ENCODE assay signal across 1 cellular context in the genomic region with DNA sequence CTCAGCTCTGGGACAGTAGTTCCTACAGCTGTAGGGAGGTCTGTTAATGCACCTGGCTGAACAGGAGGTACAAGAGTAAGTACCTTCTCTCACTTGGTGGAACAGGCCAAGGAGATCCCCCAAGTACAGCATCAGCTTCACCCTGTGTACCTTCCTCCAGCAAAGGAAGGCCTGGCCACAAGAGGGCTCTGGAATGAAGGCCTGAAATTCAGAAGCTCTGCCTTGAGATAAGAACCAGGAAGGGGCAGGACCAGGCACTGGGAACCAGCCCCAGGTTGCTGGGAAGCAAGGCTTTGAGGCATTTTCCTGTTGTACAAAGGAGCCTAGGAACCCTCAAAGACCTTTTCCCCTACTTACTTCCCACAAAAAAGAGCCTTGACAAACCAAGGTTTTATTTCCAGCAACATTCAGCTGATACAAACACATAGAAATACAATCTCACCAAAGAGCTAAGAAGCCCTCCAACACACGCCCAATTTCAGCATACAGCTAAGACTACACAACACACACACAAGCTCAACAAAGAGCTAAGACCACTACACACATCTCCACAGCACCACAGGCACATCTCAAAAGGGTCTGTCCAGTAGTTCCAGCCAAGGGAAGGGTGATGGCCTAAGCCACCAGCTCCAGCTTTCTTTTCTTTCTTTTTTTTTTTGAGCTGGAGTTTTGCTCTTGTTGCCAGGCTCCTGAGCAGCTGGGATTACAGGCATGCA.
TF ChIP-seq lines count a peak whose summit lies in the region.

No MANE protein-coding gene starts in this region.

TF ChIP-seq in GM23338, 12 proteins besides CTCF, POLR2A, EP300 and RAD21 (continued from another document):
- TF ChIP-seq ZNF331 (CRISPR knock-in tag; IDR thresholded peaks at IDR 0.05; ENCODE audit: low read depth), result no peak
- no peak for TF ChIP-seq EZH2 (IDR thresholded peaks at IDR 0.05; ENCODE audit: low read depth, unreplicated experiment)
- TF ChIP-seq EZH2phosphoT487 (IDR thresholded peaks at IDR 0.05; ENCODE audit: unreplicated experiment), result no peak
- TF ChIP-seq, protein P1, sequence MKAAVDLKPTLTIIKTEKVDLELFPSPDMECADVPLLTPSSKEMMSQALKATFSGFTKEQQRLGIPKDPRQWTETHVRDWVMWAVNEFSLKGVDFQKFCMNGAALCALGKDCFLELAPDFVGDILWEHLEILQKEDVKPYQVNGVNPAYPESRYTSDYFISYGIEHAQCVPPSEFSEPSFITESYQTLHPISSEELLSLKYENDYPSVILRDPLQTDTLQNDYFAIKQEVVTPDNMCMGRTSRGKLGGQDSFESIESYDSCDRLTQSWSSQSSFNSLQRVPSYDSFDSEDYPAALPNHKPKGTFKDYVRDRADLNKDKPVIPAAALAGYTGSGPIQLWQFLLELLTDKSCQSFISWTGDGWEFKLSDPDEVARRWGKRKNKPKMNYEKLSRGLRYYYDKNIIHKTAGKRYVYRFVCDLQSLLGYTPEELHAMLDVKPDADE (IDR thresholded peaks at IDR 0.05), result no peak
- no peak for TF ChIP-seq ZNF462 (CRISPR knock-in tag; IDR thresholded peaks at IDR 0.05)
- TF ChIP-seq ZNF114 (CRISPR knock-in tag; IDR thresholded peaks at IDR 0.05), result no peak
- no peak for TF ChIP-seq CREB1 (CRISPR knock-in tag; IDR thresholded peaks at IDR 0.05; ENCODE audit: low read depth)
